10 cellular contexts compared by ENCODE assay signal in genomic region chr21:42469726-42470125, GRCh38. TPM values are rescaled to one million over a fixed set of nuclear protein-coding genes. Genes with fewer than 3 reads are reported as not detected.
DNase-seq lines count a peak whose midpoint lies in the region; TF ChIP-seq lines count a peak whose summit lies in the region.
"Not testable (repeated sequence)": the region's sequence is repeated elsewhere in the genome, so short reads cannot be mapped to it uniquely, and the experiment has no call there.
"Had no signal": no experiment of that assay in that cellular context is flagged by ENCODE, and none has a peak within 500 bp of the region (broad histone marks: within the 10 kb centered on the region; RNA-seq: fewer than 3 reads in every experiment).

No MANE protein-coding gene starts in this region.

- not testable (repeated sequence) for TF ChIP-seq POLR2A in Peyer's patch (IDR thresholded peaks at IDR 0.05); stomach (IDR thresholded peaks at IDR 0.05)

- not testable (repeated sequence) for H4K20me1 ChIP-seq in KMS-11 (ENCODE audit: insufficient read depth); OCI-LY3 (ENCODE audit: insufficient read depth, low read length)

- not testable (repeated sequence) for H3K27ac ChIP-seq in KMS-11
- H3K27ac ChIP-seq in OCI-LY3 (ENCODE audit: low read length) (peak overlapping the region; percentile 97), Peyer's patch (peak overlapping the region in 3 of 4 donors; percentile 56 to 95 (median 86)), duodenal mucosa (ENCODE audit: low read depth, low read length) (peak overlapping the region; percentile 35), mucosa of rectum (ENCODE audit: low read depth in 2 of 2, low read length in 2 of 2) (peak overlapping the region; percentile 88 to 93), stomach (peak overlapping the region in 3 of 5 donors; percentile 55 to 86 (median 84))

- H3K4me1 ChIP-seq in KMS-11 (ENCODE audit: low read depth, poor library complexity, severe bottlenecking), result peaks cover 52% of the 10 kb centered on the region
- H3K4me1 ChIP-seq in OCI-LY3 (ENCODE audit: low read length), result peaks cover 88% of the 10 kb centered on the region
- H3K4me1 ChIP-seq in Peyer's patch, result peaks cover 10 to 55% (median 13%) of the 10 kb centered on the region in 4 donors
- H3K4me1 ChIP-seq in duodenal mucosa (ENCODE audit: control insufficient read depth in 1 of 2, insufficient read depth in 2 of 2, low read length in 2 of 2), result peaks cover 62 to 68% of the 10 kb centered on the region in 2 donors
- peaks cover 43 to 56% of the 10 kb centered on the region in 2 donors for H3K4me1 ChIP-seq in mucosa of rectum (ENCODE audit: control insufficient read depth in 2 of 2, insufficient read depth in 2 of 2, low read length in 2 of 2)
- H3K4me1 ChIP-seq in stomach, result peaks cover 25 to 66% (median 43%) of the 10 kb centered on the region in 4 donors

- TF ChIP-seq EP300 in stomach (IDR thresholded peaks at IDR 0.05), result not testable (repeated sequence)

- WGBS in stomach, 5 donors, result 85 to 100% (median 99%) methylated on average over 4 of the region's 4 CpGs

- not testable (repeated sequence) for TF ChIP-seq CTCF in KMS-11 (conservative IDR thresholded peaks at IDR 0.05; ENCODE audit: low read depth, low read length); OCI-LY3 (IDR thresholded peaks at IDR 0.05; ENCODE audit: low read depth, low read length); Peyer's patch (IDR thresholded peaks at IDR 0.05); stomach (IDR thresholded peaks at IDR 0.05)

- not testable (repeated sequence) for H3K79me2 ChIP-seq in KMS-11 (ENCODE audit: insufficient read depth, low read depth); OCI-LY3 (ENCODE audit: low read length)

- H3K9me3 ChIP-seq in OCI-LY3 (ENCODE audit: insufficient read depth, low read length); Peyer's patch; duodenal mucosa (ENCODE audit: control insufficient read depth in 1 of 2, low read length in 2 of 2); mucosa of rectum (ENCODE audit: control insufficient read depth in 2 of 2, low read length in 2 of 2); stomach: not testable (repeated sequence)

- intact Hi-C loops in stomach (cut with DNase I; ENCODE audit: low total_unique reads), result not testable (repeated sequence)

- H3K4me3 ChIP-seq in KMS-11 (IDR thresholded peaks at IDR 0.05; ENCODE audit: insufficient read depth, low read depth, low read length); Peyer's patch; duodenal mucosa (ENCODE audit: low read depth in 1 of 2, low read length in 2 of 2); mucosa of rectum (ENCODE audit: low read length in 2 of 2); stomach: not testable (repeated sequence)
- H3K4me3 ChIP-seq in OCI-LY3 (ENCODE audit: low read length), result peak overlapping the region; percentile 9; the same call in 1 of the 2 replicates

- not testable (repeated sequence) for H3K36me3 ChIP-seq in KMS-11 (ENCODE audit: insufficient read depth); OCI-LY3 (replicated peaks; ENCODE audit: low read depth, low read length); Peyer's patch; duodenal mucosa (ENCODE audit: control insufficient read depth in 1 of 2, insufficient read depth in 2 of 2, low read length in 2 of 2); mucosa of rectum (ENCODE audit: control insufficient read depth in 2 of 2, insufficient read depth in 2 of 2, low read length in 2 of 2); stomach

- not testable (repeated sequence) for H2AFZ ChIP-seq in KMS-11 (ENCODE audit: low read depth); OCI-LY3 (ENCODE audit: low read depth, low read length)

- not testable (repeated sequence) for DNase-seq in Peyer's patch, stomach
- peak; percentile 4 for DNase-seq in activated effector memory CD4-positive, alpha-beta T cell treated with anti-CD3 and anti-CD28 coated beads, Interleukin-2, amount 50 U/mL, for 16 hours

- H3K27me3 ChIP-seq in KMS-11 (ENCODE audit: insufficient read depth, low read depth); OCI-LY3 (ENCODE audit: low read depth, low read length); Peyer's patch; duodenal mucosa (ENCODE audit: control insufficient read depth in 1 of 2, insufficient read depth in 2 of 2, low read length in 2 of 2); mucosa of rectum (ENCODE audit: control insufficient read depth in 2 of 2, insufficient read depth in 2 of 2, low read length in 2 of 2); stomach: not testable (repeated sequence)

- H3K9ac ChIP-seq in KMS-11; duodenal mucosa (ENCODE audit: low read depth in 1 of 2, low read length in 2 of 2); mucosa of rectum (ENCODE audit: low read depth in 1 of 2, low read length in 2 of 2): not testable (repeated sequence)
- peak overlapping the region; percentile 34; the same call in 1 of the 2 replicates for H3K9ac ChIP-seq in OCI-LY3 (ENCODE audit: low read length)

- H3K4me2 ChIP-seq in KMS-11 (peak overlapping the region; percentile 19; the same call in 1 of the 2 replicates), OCI-LY3 (ENCODE audit: low read length) (peak overlapping the region; percentile 68)

RNA-seq across cellular contexts. Expression of gene RSPH1, which starts 26.3 kb away (rescaled TPM):
- 10 to 100 TPM in 1 of 4 donors, 1 to 10 TPM in 3; 2.5 to 11.0 (median 6.7) TPM for total RNA-seq in Peyer's patch
- 1 to 10 TPM in 1 of 5 donors, under 1 TPM in 3, not detected in 1; 0.37 to 8.9 (median 0.58) TPM for total RNA-seq in stomach
- 1 to 10 TPM; 1.8 to 2.9 (median 2.8) TPM for polyA plus RNA-seq in stomach
- total RNA-seq: A172, H1, HepG2 had no signal
- polyA plus RNA-seq: HepG2 had no signal

RNA-seq across cellular contexts. Expression of gene SLC37A1, which starts 43.9 kb away (rescaled TPM):
- 100 to 1,000 TPM in 3 of 4 donors, 10 to 100 TPM in 1; 66.0 to 249 (median 195) TPM for total RNA-seq in Peyer's patch
- 10 to 100 TPM in 4 of 5 donors, 1 to 10 TPM in 1; 9.8 to 72.9 (median 23.9) TPM for total RNA-seq in stomach
- 10 to 100 TPM; 10.3 to 12.4 (median 11.3) TPM for polyA plus RNA-seq in stomach
